8 cellular contexts compared by ENCODE assay signal in genomic region chr12:53098982-53099651, GRCh38. TPM values are rescaled to one million over a fixed set of nuclear protein-coding genes. Genes with fewer than 3 reads are reported as not detected.
A peak's percentile ranks its signal among the peaks of the same experiment; 100 is the strongest.
DNase-seq lines count a peak whose midpoint lies in the region; ATAC-seq and TF ChIP-seq lines count a peak whose summit lies in the region.

No MANE protein-coding gene starts in this region.

- no peaks in the 10 kb centered on the region for H3K9me2 ChIP-seq in MM.1S (replicated peaks; ENCODE audit: insufficient read depth, low read length)

- no peak for ATAC-seq in HG03095 (IDR thresholded peaks at IDR 0.05; ENCODE audit: unreplicated experiment)

- no peaks in the 10 kb centered on the region for H3K9me3 ChIP-seq in MM.1S (replicated peaks; ENCODE audit: insufficient read depth, low read length)
- H3K9me3 ChIP-seq in neutrophil, result no peaks in the 10 kb centered on the region
- no peaks in the 10 kb centered on the region for H3K9me3 ChIP-seq in stomach

- peaks cover 23% of the 10 kb centered on the region for H3F3A ChIP-seq in MM.1S (ENCODE audit: insufficient read depth, low read length)

- intact Hi-C loops in stomach (cut with DNase I; ENCODE audit: low total_unique reads), result no loop called here

- H3K4me3 ChIP-seq in MM.1S (ENCODE audit: low read length) (no peak overlapping the region), neutrophil (ENCODE audit: low read depth in 1 of 2, low read length in 1 of 2) (no peak overlapping the region), stomach (peak overlapping the region; percentile 51 to 66 (median 60))

- H3K27ac ChIP-seq in MM.1S (ENCODE audit: low read length) (no peak overlapping the region), neutrophil (no peak overlapping the region), stomach (peak overlapping the region; percentile 73 to 91 (median 82))

- H3K27me3 ChIP-seq in MM.1S (replicated peaks; ENCODE audit: insufficient read depth, low read length) (0 out of 2 replicates have a peak, but pooled peaks cover 7% of the 10 kb centered on the region), neutrophil (peaks cover 42% of the 10 kb centered on the region), stomach (peaks cover 0 to 22% (median 0%) of the 10 kb centered on the region in 3 donors)

- H3K4me1 ChIP-seq in MM.1S (ENCODE audit: low read length), result peaks cover 36% of the 10 kb centered on the region
- H3K4me1 ChIP-seq in neutrophil (ENCODE audit: control insufficient read depth in 1 of 2, insufficient read depth in 1 of 2, low read depth in 1 of 2, low read length in 1 of 2), result peaks cover 33 to 39% of the 10 kb centered on the region in 2 experiments
- peaks cover 26 to 69% (median 41%) of the 10 kb centered on the region in 4 donors for H3K4me1 ChIP-seq in stomach

- H2AFZ ChIP-seq in MM.1S (ENCODE audit: low read length), result peak overlapping the region; percentile 33; the same call in 1 of the 2 replicates

- peak; percentile 98 for DNase-seq in EL
- DNase-seq in MM.1S, result peak; percentile 70
- DNase-seq in SIG-M5 treated with dmso at 0.1 percent for 504 hours (lab: John Stamatoyannopoulos, UW; ENCODE audit: unreplicated experiment), result peak; percentile 94
- DNase-seq in activated gamma-delta T cell treated with anti-CD3 and anti-CD28 coated beads, Interleukin-2, amount 50 U/mL, for 16 hours (ENCODE audit: low read depth), result peak; percentile 90
- peak; percentile 79 for DNase-seq in foreskin melanocyte
- DNase-seq in stomach, result peak; percentile 90

- no peaks in the 10 kb centered on the region for H4K20me1 ChIP-seq in MM.1S (ENCODE audit: insufficient read depth, low read length)

- H3K36me3 ChIP-seq in MM.1S (replicated peaks; ENCODE audit: insufficient read depth, low read length) (no peaks in the 10 kb centered on the region), neutrophil (no peaks in the 10 kb centered on the region), stomach (peaks cover 0 to 9% (median 8%) of the 10 kb centered on the region in 4 donors)

- no peak for TF ChIP-seq POLR2A in stomach (IDR thresholded peaks at IDR 0.05)

- H3K79me2 ChIP-seq in MM.1S (ENCODE audit: low read length), result no peaks in the 10 kb centered on the region

- peak; percentile 19 for TF ChIP-seq EP300 in stomach (IDR thresholded peaks at IDR 0.05)

- H3K4me2 ChIP-seq in MM.1S (ENCODE audit: low read depth, low read length), result peak overlapping the region; percentile 22

- 19 to 30% (median 23%) methylated on average over 6 of the region's 6 CpGs for WGBS in stomach, 5 donors

- H3K9ac ChIP-seq in MM.1S (ENCODE audit: low read length), result no peak overlapping the region

- TF ChIP-seq CTCF in MM.1S (IDR thresholded peaks at IDR 0.05; ENCODE audit: low read length) (peak; percentile 79), neutrophil (IDR thresholded peaks at IDR 0.05) (peak; percentile 87), stomach (IDR thresholded peaks at IDR 0.05) (peak in 5 of 7 experiments; percentile 92 to 99 (median 98))

RNA-seq across cellular contexts. Expression of gene IGFBP6, which starts 1.6 kb away (rescaled TPM):
- 100 to 1,000 TPM in 2 of 5 donors, 10 to 100 TPM in 3; 22.6 to 388 (median 95.1) TPM for total RNA-seq in stomach
- polyA plus RNA-seq in stomach, result 100 to 1,000 TPM in 1 of 3 donors, 10 to 100 TPM in 2; 30.6 to 124 (median 54.7) TPM

RNA-seq across cellular contexts. Expression of gene SOAT2, which starts 4.2 kb away (rescaled TPM):
- total RNA-seq in stomach, result under 1 TPM in 1 of 5 donors, not detected in 4; 0.92 TPM
- under 1 TPM in 1 of 3 donors, not detected in 2; 0.28 TPM for polyA plus RNA-seq in stomach

RNA-seq across cellular contexts. Expression of gene SPRYD3, which starts 19.9 kb away (rescaled TPM):
- total RNA-seq in stomach, result 10 to 100 TPM; 17.8 to 99.8 (median 50.9) TPM
- 10 to 100 TPM; 26.3 to 30.5 (median 29.8) TPM for polyA plus RNA-seq in stomach

RNA-seq across cellular contexts. Expression of gene TNS2, which starts 49.3 kb away (rescaled TPM):
- total RNA-seq in stomach, result 100 to 1,000 TPM in 2 of 5 donors, 10 to 100 TPM in 3; 38.5 to 164 (median 44.2) TPM
- polyA plus RNA-seq in stomach, result 100 to 1,000 TPM in 1 of 3 donors, 10 to 100 TPM in 2; 71.0 to 104 (median 76.5) TPM

Comparison
In these comparisons a context has a peak if more than half of its experiments do, and no peak if none do; other contexts are left out.
1. H3K27ac ChIP-seq: peak in stomach (5 of 5); none in MM.1S (single experiment) and neutrophil (single experiment).
2. H3K4me3 ChIP-seq: peak in stomach (4 of 4); none in MM.1S (single experiment) and neutrophil (0 of 2).
3. Peak in every context shown above with its lines, with median percentiles within 50 percentile points of each other: DNase-seq and CTCF ChIP-seq.